In genomic region chr4:179867300-179867878, GRCh38 we compare ENCODE assay signal across 8 cellular contexts.
DNase-seq lines count a peak whose midpoint lies in the region; ATAC-seq and TF ChIP-seq lines count a peak whose summit lies in the region.

No MANE protein-coding gene starts in this region.

- POLR2A ChIA-PET in GM10248 (lab: Yijun Ruan, JAX): no interaction called here
- POLR2A ChIA-PET in HEK293 (lab: Yijun Ruan, JAX): no interaction called here

- CTCF ChIA-PET in GM10248 (lab: Yijun Ruan, JAX): interaction anchor here (0.6 to 3.3 kb wide), 16 partner anchors 9 to 806 kb away, joined by 3 to 21 read pairs (median 3); no protein-coding TSS in a partner anchor
- CTCF ChIA-PET in HEK293 (lab: Yijun Ruan, JAX): interaction anchor here (0.6 to 2.7 kb wide), 6 partner anchors 17 to 1057 kb away, joined by 3 to 19 read pairs (median 3); no protein-coding TSS in a partner anchor

- intact Hi-C loops in sciatic nerve (cut with DNase I): no loop called here

- DNase-seq in GM10248 (ENCODE audit: extremely low spot score) (peak; percentile 56), LoVo (ENCODE audit: low spot score) (peak; percentile 36), fibroblast of lung (ENCODE audit: low read depth in 2 of 2) (peak; percentile 23 to 70), sciatic nerve (ENCODE audit: low spot score) (peak; percentile 55)
- peak; percentile 3 for DNase-seq in T-helper 2 cell treated with Interferon-gamma antibody and Interleukin-4, amounts not matched to agents 5 μg/mL and 100 μg/mL, for 36 hours (ENCODE audit: low spot score)
- no peak for DNase-seq in natural killer cell treated with Interleukin-12 subunit alpha and Interleukin-12 subunit beta and Interleukin-15 and Interleukin-18, amount 100 ng/mL, for 72 hours (ENCODE audit: low spot score)

- H3K27ac Mint-ChIP-seq in T-helper 2 cell treated with Interferon-gamma antibody and Interleukin-4, amounts not matched to agents 5 μg/mL and 100 μg/mL, for 36 hours: no peak overlapping the region
- no peak overlapping the region for H3K27ac Mint-ChIP-seq in natural killer cell treated with Interleukin-12 subunit alpha and Interleukin-12 subunit beta and Interleukin-15 and Interleukin-18, amount 100 ng/mL, for 72 hours

- no peak overlapping the region for H3K4me2 ChIP-seq in fibroblast of lung (ENCODE audit: extremely low read depth, insufficient read depth, low read length)

- H4K20me1 ChIP-seq in fibroblast of lung (ENCODE audit: control insufficient read depth, extremely low read depth, insufficient read depth, low read length): no peaks in the 10 kb centered on the region

- ATAC-seq in sciatic nerve: no peak
- no peak for ATAC-seq in natural killer cell treated with Interleukin-12 subunit alpha and Interleukin-12 subunit beta and Interleukin-15 and Interleukin-18, amount 100 ng/mL, for 72 hours

- H3K36me3 Mint-ChIP-seq in T-helper 2 cell treated with Interferon-gamma antibody and Interleukin-4, amounts not matched to agents 5 μg/mL and 100 μg/mL, for 36 hours (ENCODE audit: low read depth): no peaks in the 10 kb centered on the region
- no peaks in the 10 kb centered on the region for H3K36me3 Mint-ChIP-seq in natural killer cell treated with Interleukin-12 subunit alpha and Interleukin-12 subunit beta and Interleukin-15 and Interleukin-18, amount 100 ng/mL, for 72 hours

- no peak overlapping the region for H3K27ac ChIP-seq in 22Rv1
- no peak overlapping the region for H3K27ac ChIP-seq in HEK293 (ENCODE audit: extremely low read depth, low read depth, low read length)
- no peak overlapping the region for H3K27ac ChIP-seq in fibroblast of lung (ENCODE audit: insufficient read depth, low read length)

- H3K9me3 Mint-ChIP-seq in T-helper 2 cell treated with Interferon-gamma antibody and Interleukin-4, amounts not matched to agents 5 μg/mL and 100 μg/mL, for 36 hours: no peaks in the 10 kb centered on the region
- H3K9me3 Mint-ChIP-seq in natural killer cell treated with Interleukin-12 subunit alpha and Interleukin-12 subunit beta and Interleukin-15 and Interleukin-18, amount 100 ng/mL, for 72 hours: no peaks in the 10 kb centered on the region

- H3K36me3 ChIP-seq in HEK293 (ENCODE audit: control insufficient read depth in 2 of 2, insufficient read depth in 1 of 2, low read length in 2 of 2) (no peaks in the 10 kb centered on the region), fibroblast of lung (ENCODE audit: control insufficient read depth, insufficient read depth, low read length) (no peaks in the 10 kb centered on the region)

- no peaks in the 10 kb centered on the region for H3K4me1 Mint-ChIP-seq in T-helper 2 cell treated with Interferon-gamma antibody and Interleukin-4, amounts not matched to agents 5 μg/mL and 100 μg/mL, for 36 hours (ENCODE audit: low read depth)
- no peaks in the 10 kb centered on the region for H3K4me1 Mint-ChIP-seq in natural killer cell treated with Interleukin-12 subunit alpha and Interleukin-12 subunit beta and Interleukin-15 and Interleukin-18, amount 100 ng/mL, for 72 hours (ENCODE audit: low read depth in 2 of 2)

- no peaks in the 10 kb centered on the region for H3K79me2 ChIP-seq in fibroblast of lung (ENCODE audit: control insufficient read depth, insufficient read depth, low read length)

- no peak overlapping the region for H2AFZ ChIP-seq in fibroblast of lung (ENCODE audit: low read length)

- no peaks in the 10 kb centered on the region for H3K27me3 ChIP-seq in fibroblast of lung (ENCODE audit: control insufficient read depth, insufficient read depth, low read length)

- H3K4me3 ChIP-seq in HEK293 (ENCODE audit: low read depth, low read length): no peak overlapping the region
- no peak overlapping the region for H3K4me3 ChIP-seq in fibroblast of lung (replicated peaks in 1 of 4; ENCODE audit: control extremely low read depth in 1 of 4, insufficient read depth in 1 of 4, low read depth in 3 of 4, low read length in 4 of 4)

- no peak overlapping the region for H3K9ac ChIP-seq in fibroblast of lung (ENCODE audit: insufficient read depth, low read length)

- H3K27me3 Mint-ChIP-seq in T-helper 2 cell treated with Interferon-gamma antibody and Interleukin-4, amounts not matched to agents 5 μg/mL and 100 μg/mL, for 36 hours (ENCODE audit: low read depth): no peaks in the 10 kb centered on the region
- no peaks in the 10 kb centered on the region for H3K27me3 Mint-ChIP-seq in natural killer cell treated with Interleukin-12 subunit alpha and Interleukin-12 subunit beta and Interleukin-15 and Interleukin-18, amount 100 ng/mL, for 72 hours

- H3K9me3 ChIP-seq in HEK293 (ENCODE audit: control insufficient read depth, insufficient read depth, low read depth, low read length): no peaks in the 10 kb centered on the region
- no peaks in the 10 kb centered on the region for H3K9me3 ChIP-seq in fibroblast of lung (ENCODE audit: control insufficient read depth, insufficient read depth, low read depth, low read length)

- H3K4me1 ChIP-seq in HEK293 (ENCODE audit: control insufficient read depth, insufficient read depth, low read length) (no peaks in the 10 kb centered on the region), fibroblast of lung (ENCODE audit: control insufficient read depth, extremely low read depth, insufficient read depth, low read length) (no peaks in the 10 kb centered on the region)

- no peak overlapping the region for H3K4me3 Mint-ChIP-seq in T-helper 2 cell treated with Interferon-gamma antibody and Interleukin-4, amounts not matched to agents 5 μg/mL and 100 μg/mL, for 36 hours
- no peak overlapping the region for H3K4me3 Mint-ChIP-seq in natural killer cell treated with Interleukin-12 subunit alpha and Interleukin-12 subunit beta and Interleukin-15 and Interleukin-18, amount 100 ng/mL, for 72 hours

- TF ChIP-seq CTCF in 22Rv1 (IDR thresholded peaks at IDR 0.05) (peak; percentile 99), GM10248 (IDR thresholded peaks at IDR 0.05; ENCODE audit: control extremely low read depth, extremely low read depth, low read depth, missing control alignments) (peak; percentile 81), HEK293 (tag by site-specific recombination; IDR thresholded peaks at IDR 0.05) (peak; percentile 50), fibroblast of lung (conservative IDR thresholded peaks at IDR 0.05 in 1 of 2, IDR thresholded peaks at IDR 0.05 in 1 of 2; ENCODE audit: low read depth in 1 of 2, low read length in 2 of 2) (peak in 1 of 2 donors; percentile 87)

TF ChIP-seq in HEK293, 187 proteins besides CTCF, POLR2A, EP300 and RAD21 (continues in another document):
- no peak for TF ChIP-seq ZBTB11 (tag by site-specific recombination; conservative IDR thresholded peaks at IDR 0.05; ENCODE audit: low read depth)
- TF ChIP-seq ZSCAN23 (tag by site-specific recombination; IDR thresholded peaks at IDR 0.05): no peak
- TF ChIP-seq ZNF600 (tag by site-specific recombination; IDR thresholded peaks at IDR 0.05): no peak
- TF ChIP-seq ZSCAN16 (tag by site-specific recombination; IDR thresholded peaks at IDR 0.05): no peak
- no peak for TF ChIP-seq ZNF148 (tag by site-specific recombination; IDR thresholded peaks at IDR 0.05; ENCODE audit: borderline replicate concordance)
